ENCODE assay signal across 24 cellular contexts in genomic region chr6:81589465-81590313, GRCh38.
A peak's percentile ranks its signal among the peaks of the same experiment; 100 is the strongest.
DNase-seq lines count a peak whose midpoint lies in the region; ATAC-seq, FAIRE-seq and TF ChIP-seq lines count a peak whose summit lies in the region.
"Had no signal": no experiment of that assay in that cellular context is flagged by ENCODE, and none has a peak within 500 bp of the region (broad histone marks: within the 10 kb centered on the region; RNA-seq: fewer than 3 reads in every experiment).

No MANE protein-coding gene starts in this region.

- no peak overlapping the region for H3K4me3 Mint-ChIP-seq in nephron progenitor cell
- H3K4me3 Mint-ChIP-seq: activated CD8-positive, alpha-beta T cell treated with anti-CD3 and anti-CD28 coated beads, Interleukin-2, amount 10 ng/mL, durations not matched to agents 7 days and 5 days; activated naive CD8-positive, alpha-beta T cell treated with anti-CD3 and anti-CD28 coated beads, Interleukin-2, amount 10 ng/mL, durations not matched to agents 7 days and 5 days; brain; immature natural killer cell; stimulated activated naive B cell treated with anti-CD40 and anti-IgM and Interleukin-4, amounts not matched to agents 10 μg/mL and 1 μg/mL and 100 μg/mL, for 72 hours had no signal

- no peak for TF ChIP-seq POLR2A in HepG2 (IDR thresholded peaks at IDR 0.05; ENCODE audit: insufficient read depth in 1 of 2, low read depth in 2 of 2, low read length in 2 of 2)
- no peak for TF ChIP-seq POLR2A in transverse colon (IDR thresholded peaks at IDR 0.05)
- TF ChIP-seq POLR2A in erythroblast (IDR thresholded peaks at IDR 0.05; ENCODE audit: low read length), result no peak

- no peak for TF ChIP-seq RAD21 in HepG2 (CRISPR knock-in tag; IDR thresholded peaks at IDR 0.05)

- no peaks in the 10 kb centered on the region for H3K79me2 ChIP-seq in HepG2 (ENCODE audit: insufficient read depth, low read length)

- no peaks in the 10 kb centered on the region for H3K36me3 Mint-ChIP-seq in nephron progenitor cell (ENCODE audit: low read depth)
- H3K36me3 Mint-ChIP-seq: activated naive CD8-positive, alpha-beta T cell treated with anti-CD3 and anti-CD28 coated beads, Interleukin-2, amount 10 ng/mL, durations not matched to agents 7 days and 5 days; brain; stimulated activated naive B cell treated with anti-CD40 and anti-IgM and Interleukin-4, amounts not matched to agents 10 μg/mL and 1 μg/mL and 100 μg/mL, for 72 hours had no signal

- no peak overlapping the region for H3K27ac Mint-ChIP-seq in nephron progenitor cell
- H3K27ac Mint-ChIP-seq: activated CD8-positive, alpha-beta T cell treated with anti-CD3 and anti-CD28 coated beads, Interleukin-2, amount 10 ng/mL, durations not matched to agents 7 days and 5 days; activated naive CD8-positive, alpha-beta T cell treated with anti-CD3 and anti-CD28 coated beads, Interleukin-2, amount 10 ng/mL, durations not matched to agents 7 days and 5 days; brain; immature natural killer cell; stimulated activated naive B cell treated with anti-CD40 and anti-IgM and Interleukin-4, amounts not matched to agents 10 μg/mL and 1 μg/mL and 100 μg/mL, for 72 hours had no signal

- in situ Hi-C loops in HepG2 (cut with HindIII; ENCODE audit: extremely low pct_ligation_motif_present, low pct_unique_long_range_greater_than_20kb) (no loop called here), transverse colon (cut with MboI; ENCODE audit: low pct_ligation_motif_present in 1 of 4, low pct_unique_long_range_greater_than_20kb in 1 of 4, low sequenced_read_pairs in 3 of 4) (no loop called here)

- H3K4me3 ChIP-seq in HepG2 (replicated peaks in 1 of 3; ENCODE audit: insufficient read depth in 1 of 3, low read depth in 2 of 3, low read length in 3 of 3) (no peak overlapping the region), transverse colon (no peak overlapping the region)
- H3K4me3 ChIP-seq: BLaER1 treated with 17β-estradiol and CSF1 and Interleukin-3, amounts not matched to agents 10 nM and 100 nM; dorsolateral prefrontal cortex; HAP-1; PC-9 had no signal

- peaks cover 6% of the 10 kb centered on the region for H3K27me3 Mint-ChIP-seq in nephron progenitor cell (ENCODE audit: low read depth, poor library complexity)
- H3K27me3 Mint-ChIP-seq: activated naive CD8-positive, alpha-beta T cell treated with anti-CD3 and anti-CD28 coated beads, Interleukin-2, amount 10 ng/mL, durations not matched to agents 7 days and 5 days; stimulated activated naive B cell treated with anti-CD40 and anti-IgM and Interleukin-4, amounts not matched to agents 10 μg/mL and 1 μg/mL and 100 μg/mL, for 72 hours had no signal

- TF ChIP-seq EP300 in HepG2 (IDR thresholded peaks at IDR 0.05; ENCODE audit: low read depth in 2 of 2, low read length in 2 of 2), result no peak
- TF ChIP-seq EP300 in HepG2 (CRISPR knock-in tag; IDR thresholded peaks at IDR 0.05; ENCODE audit: borderline replicate concordance), result no peak
- TF ChIP-seq EP300 in transverse colon (IDR thresholded peaks at IDR 0.05; ENCODE audit: low read depth), result no peak

- no peaks in the 10 kb centered on the region for H3K27me3 ChIP-seq in HepG2 (ENCODE audit: control insufficient read depth in 1 of 2, insufficient read depth in 2 of 2, low read length in 2 of 2)
- no peaks in the 10 kb centered on the region for H3K27me3 ChIP-seq in transverse colon
- H3K27me3 ChIP-seq: BLaER1 treated with 17β-estradiol and CSF1 and Interleukin-3, amounts not matched to agents 10 nM and 100 nM; dorsolateral prefrontal cortex had no signal

- H3K9me3 ChIP-seq in HepG2 (ENCODE audit: low read length) (no peaks in the 10 kb centered on the region), transverse colon (no peaks in the 10 kb centered on the region)
- H3K9me3 ChIP-seq: BLaER1 treated with 17β-estradiol and CSF1 and Interleukin-3, amounts not matched to agents 10 nM and 100 nM; HAP-1 had no signal

- H3K27ac ChIP-seq in VCaP, result no peak overlapping the region
- H3K27ac ChIP-seq in HepG2 (ENCODE audit: extremely low read length, insufficient read depth, low read length), result no peak overlapping the region
- no peak overlapping the region for H3K27ac ChIP-seq in transverse colon
- H3K27ac ChIP-seq: BLaER1 treated with 17β-estradiol and CSF1 and Interleukin-3, amounts not matched to agents 10 nM and 100 nM; dorsolateral prefrontal cortex; PC-9 had no signal

- BruUV-seq in HepG2 (replicated peaks; lab: Mats Ljungman, UMichigan), result no TSS peak

- H3K9ac ChIP-seq in HepG2 (ENCODE audit: insufficient read depth, low read depth, low read length), result no peak overlapping the region
- H3K9ac ChIP-seq: BLaER1 treated with 17β-estradiol and CSF1 and Interleukin-3, amounts not matched to agents 10 nM and 100 nM had no signal

- intact Hi-C loops in HepG2 (cut with micrococcal nuclease; ENCODE audit: unreplicated experiment) (loop anchor here (10.0 kb wide), 1 partner anchor 415 kb away; no protein-coding TSS in a partner anchor), transverse colon (cut with DNase I; ENCODE audit: low total_unique reads) (no loop called here)

- WGBS in HepG2 (ENCODE audit: low lambda C conversion rate), result 20% methylated on average over 5 of the region's 5 CpGs
- WGBS in transverse colon (ENCODE audit: low coverage in 1 of 2), 2 donors, result 47 to 77% methylated on average over 3 to 5 of the region's 5 CpGs

- DNase-seq in DMS53 (lab: John Stamatoyannopoulos, UW) (peak; percentile 23), DMS53 treated with DMSO at 0.1 percent for 48 hours (lab: John Stamatoyannopoulos, UW; ENCODE audit: unreplicated experiment) (no peak), M059J (ENCODE audit: low read depth) (peak; percentile 29), HepG2 (ENCODE audit: low spot score) (peak; percentile 3), transverse colon (no peak), nephron progenitor cell (no peak), erythroblast (lab: John Stamatoyannopoulos, UW) (no peak)
- DNase-seq: activated CD8-positive, alpha-beta T cell treated with anti-CD3 and anti-CD28 coated beads, Interleukin-2, amount 10 ng/mL, durations not matched to agents 7 days and 5 days; activated naive CD8-positive, alpha-beta T cell treated with anti-CD3 and anti-CD28 coated beads, Interleukin-2, amount 10 ng/mL, durations not matched to agents 7 days and 5 days; activated T-cell treated with anti-CD3 and anti-CD28 coated beads, Interleukin-2, amount 50 U/mL, for 48 hours; dorsolateral prefrontal cortex; immature natural killer cell; Karpas-422; NCI-H187; NCI-H510A; PC-9; stimulated activated CD4-positive, alpha-beta T cell treated with anti-CD3 and anti-CD28 coated beads, Interleukin-15, amount 100 ng/mL, for 24 hours; stimulated activated naive B cell treated with anti-CD40 and anti-IgM and Interleukin-4, amounts not matched to agents 10 μg/mL and 1 μg/mL and 100 μg/mL, for 72 hours had no signal

- no peaks in the 10 kb centered on the region for H3K9me3 Mint-ChIP-seq in nephron progenitor cell
- H3K9me3 Mint-ChIP-seq: stimulated activated naive B cell treated with anti-CD40 and anti-IgM and Interleukin-4, amounts not matched to agents 10 μg/mL and 1 μg/mL and 100 μg/mL, for 72 hours had no signal

- FAIRE-seq in HepG2 (lab: Jason Lieb, UNC), result no peak
- FAIRE-seq: A204.1 had no signal

- POLR2A ChIA-PET in HepG2 (lab: Yijun Ruan, JAX), result no interaction called here

- ATAC-seq in HepG2, result peak; percentile 80
- ATAC-seq: activated CD8-positive, alpha-beta T cell treated with anti-CD3 and anti-CD28 coated beads, Interleukin-2, amount 10 ng/mL, durations not matched to agents 7 days and 5 days; esophagus mucosa; stimulated activated naive B cell treated with anti-CD40 and anti-IgM and Interleukin-4, amounts not matched to agents 10 μg/mL and 1 μg/mL and 100 μg/mL, for 72 hours had no signal

- H3K36me3 ChIP-seq in HepG2 (replicated peaks in 1 of 2; ENCODE audit: control insufficient read depth in 1 of 2, insufficient read depth in 2 of 2, low read length in 2 of 2) (no peaks in the 10 kb centered on the region), transverse colon (no peaks in the 10 kb centered on the region)
- H3K36me3 ChIP-seq: BLaER1 treated with 17β-estradiol and CSF1 and Interleukin-3, amounts not matched to agents 10 nM and 100 nM; HAP-1 had no signal

- CTCF ChIA-PET in HepG2 (lab: Yijun Ruan, JAX; ENCODE audit: low intra/inter-chr PET ratio, low total read pairs), result interaction anchor here (0.6 kb wide), 1 partner anchor 348 kb away, joined by 3 read pairs; no protein-coding TSS in a partner anchor

- H4K20me1 ChIP-seq in HepG2 (ENCODE audit: insufficient read depth, low read length), result no peaks in the 10 kb centered on the region
- H4K20me1 ChIP-seq: BLaER1 treated with 17β-estradiol and CSF1 and Interleukin-3, amounts not matched to agents 10 nM and 100 nM had no signal

- H3K4me2 ChIP-seq in HepG2 (ENCODE audit: low read depth, low read length), result peak overlapping the region; percentile 23; the same call in 1 of the 2 replicates
- H3K4me2 ChIP-seq: BLaER1 treated with 17β-estradiol and CSF1 and Interleukin-3, amounts not matched to agents 10 nM and 100 nM; PC-9 had no signal

- H3K4me1 Mint-ChIP-seq in nephron progenitor cell, result no peaks in the 10 kb centered on the region
- H3K4me1 Mint-ChIP-seq: activated naive CD8-positive, alpha-beta T cell treated with anti-CD3 and anti-CD28 coated beads, Interleukin-2, amount 10 ng/mL, durations not matched to agents 7 days and 5 days; brain; immature natural killer cell had no signal

- TF ChIP-seq CTCF in VCaP (conservative IDR thresholded peaks at IDR 0.05) (peak; percentile 46), HepG2 (CRISPR knock-in tag; IDR thresholded peaks at IDR 0.05) (peak; percentile 56), transverse colon (IDR thresholded peaks at IDR 0.05) (no peak), nephron progenitor cell (IDR thresholded peaks at IDR 0.05) (no peak)

- H2AFZ ChIP-seq in HepG2 (ENCODE audit: low read length), result no peak overlapping the region
- H2AFZ ChIP-seq: PC-9 had no signal

- no peaks in the 10 kb centered on the region for H3K4me1 ChIP-seq in HepG2 (ENCODE audit: insufficient read depth, low read length)
- H3K4me1 ChIP-seq in transverse colon, result no peaks in the 10 kb centered on the region
- H3K4me1 ChIP-seq: BLaER1 treated with 17β-estradiol and CSF1 and Interleukin-3, amounts not matched to agents 10 nM and 100 nM; HAP-1 had no signal

TF ChIP-seq in HepG2, 621 proteins besides CTCF, POLR2A, EP300 and RAD21 (continues in another document):
- TF ChIP-seq STAG1 (CRISPR knock-in tag; IDR thresholded peaks at IDR 0.05), result peak; percentile 69
- 0 out of 2 replicates have a peak, but pooled peaks have one; percentile 11 for TF ChIP-seq ZNF644 (CRISPR knock-in tag; IDR thresholded peaks at IDR 0.05; ENCODE audit: low read depth)
- TF ChIP-seq CEBPG (CRISPR knock-in tag; IDR thresholded peaks at IDR 0.05), result no peak
- TF ChIP-seq FOXO1 (CRISPR knock-in tag; IDR thresholded peaks at IDR 0.05), result no peak
- no peak for TF ChIP-seq MAFF (IDR thresholded peaks at IDR 0.05; ENCODE audit: low read depth, low read length)
- TF ChIP-seq CREM (IDR thresholded peaks at IDR 0.05), result no peak
- TF ChIP-seq CREM (CRISPR knock-in tag; IDR thresholded peaks at IDR 0.05), result no peak
- no peak for TF ChIP-seq ZBTB21 (CRISPR knock-in tag; IDR thresholded peaks at IDR 0.05)
- no peak for TF ChIP-seq TOE1 (CRISPR knock-in tag; IDR thresholded peaks at IDR 0.05)
- TF ChIP-seq ZNF263 (CRISPR knock-in tag; IDR thresholded peaks at IDR 0.05), result no peak
- no peak for TF ChIP-seq TBX3 (IDR thresholded peaks at IDR 0.05; ENCODE audit: borderline replicate concordance)

Comparison
In these comparisons a context has a peak if more than half of its experiments do, and no peak if none do; other contexts are left out.
1. DNase-seq: peak in DMS53 (single experiment), M059J (single experiment) and HepG2 (single experiment); none in DMS53 treated with DMSO at 0.1 percent for 48 hours (single experiment), transverse colon (single experiment), nephron progenitor cell (single experiment) and erythroblast (0 of 2).
2. CTCF ChIP-seq: peak in VCaP (single experiment) and HepG2 (single experiment); none in transverse colon (0 of 5) and nephron progenitor cell (single experiment).